Comparison of ENCODE assay signal across 2 cellular contexts in genomic region chr20:35472209-35472608, GRCh38.
TF ChIP-seq lines count a peak whose summit lies in the region.

No MANE protein-coding gene starts in this region.

TF ChIP-seq in GM12891, 5 proteins besides CTCF, POLR2A, EP300 and RAD21:
- no peak for TF ChIP-seq TAF1 (IDR thresholded peaks at IDR 0.05; ENCODE audit: low read depth, low read length)
- TF ChIP-seq SPI1 (IDR thresholded peaks at IDR 0.05; ENCODE audit: low read depth, low read length), result peak; percentile 76

TF ChIP-seq in K562, 482 proteins besides CTCF, POLR2A, EP300 and RAD21:
- TF ChIP-seq TAF9B (IDR thresholded peaks at IDR 0.05; ENCODE audit: partially characterized antibody) (no peak), KHSRP (IDR thresholded peaks at IDR 0.05) (no peak), NCOA1 (IDR thresholded peaks at IDR 0.05; ENCODE audit: low read depth) (no peak), SMAD3 (CRISPR knock-in tag; conservative IDR thresholded peaks at IDR 0.05) (no peak), NFIX (CRISPR knock-in tag; IDR thresholded peaks at IDR 0.05; ENCODE audit: low read depth) (no peak), E2F5 (CRISPR knock-in tag; IDR thresholded peaks at IDR 0.05) (no peak)
